In the genomic region with DNA sequence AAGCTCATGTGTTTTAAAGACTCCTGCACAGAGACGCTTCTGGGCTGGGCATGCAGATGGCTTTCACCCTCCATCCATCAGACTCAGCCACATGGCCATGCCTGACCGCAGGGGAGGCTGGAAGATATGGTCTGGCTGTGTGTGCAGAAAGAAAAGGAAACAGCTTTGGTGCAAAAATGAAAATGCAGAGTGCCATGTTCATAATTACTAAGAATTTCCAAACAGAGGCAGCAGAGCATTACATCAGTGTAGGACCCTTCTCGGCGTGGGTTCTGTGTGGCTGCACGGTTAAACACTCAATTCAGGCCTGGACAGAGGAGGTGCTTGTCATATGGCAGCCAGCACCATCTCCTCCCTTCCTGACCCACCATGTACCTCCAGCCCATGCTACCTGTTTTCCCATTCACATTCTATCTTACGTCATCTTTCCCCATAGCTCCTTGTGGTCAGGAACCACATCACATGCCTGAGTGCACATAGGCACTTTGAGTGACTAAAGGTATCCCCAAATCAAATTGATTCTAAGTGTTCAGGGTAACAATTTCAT, we compare ENCODE assay signal across 8 cellular contexts.
DNase-seq lines count a peak whose midpoint lies in the region; ATAC-seq and TF ChIP-seq lines count a peak whose summit lies in the region.

No MANE protein-coding gene starts in this region.

- peak in 2 of 7 experiments; percentile 10 to 19 for DNase-seq in CD8-positive, alpha-beta T cell
- peak; percentile 34 for DNase-seq in activated T-helper 1 cell treated with anti-CD3 and anti-CD28 coated beads, Interleukin-12 subunit alpha, Interleukin-12 subunit beta, Interleukin-2, Interleukin-4 antibody, amounts not matched to agents 30 ng/mL and 10 ng/mL and 1 ng/mL, durations not matched to agents 14 hours and 24 hours and 36 hours (ENCODE audit: low spot score)
- DNase-seq in substantia nigra (lab: John Stamatoyannopoulos, UW) (no peak), amniotic stem cell (lab: John Stamatoyannopoulos, UW) (no peak), BE2C (no peak)

- H3K4me1 ChIP-seq in CD8-positive, alpha-beta T cell (ENCODE audit: insufficient read depth, low read length) = peaks cover 36% of the 10 kb centered on the region
- H3K4me1 ChIP-seq in BE2C = peaks cover 13% of the 10 kb centered on the region

- intact Hi-C loops in CD8-positive, alpha-beta T cell (cut with DNase I, micrococcal nuclease) = no loop called here
- intact Hi-C loops in activated T-helper 1 cell treated with anti-CD3 and anti-CD28 coated beads, Interleukin-12 subunit alpha, Interleukin-12 subunit beta, Interleukin-2, Interleukin-4 antibody, amounts not matched to agents 30 ng/mL and 10 ng/mL and 1 ng/mL, durations not matched to agents 14 hours and 24 hours and 36 hours (cut with micrococcal nuclease) = loop anchor here (2.0 to 10.0 kb wide), 12 partner anchors 25 to 1044 kb away; a partner anchor contains a TSS

- POLR2A ChIA-PET in CD8-positive, alpha-beta T cell (lab: Charles Lee) = interaction anchor here (1.2 to 1.6 kb wide), 2 partner anchors 10 to 201 kb away, joined by 5 to 6 read pairs; a partner anchor contains a TSS

- peak; percentile 44 for ATAC-seq in CD8-positive, alpha-beta T cell
- ATAC-seq in GM19455 (IDR thresholded peaks at IDR 0.05; ENCODE audit: unreplicated experiment) (peak; percentile 51), HG03439 (IDR thresholded peaks at IDR 0.05; ENCODE audit: unreplicated experiment) (peak; percentile 41), GM18873 (IDR thresholded peaks at IDR 0.05; ENCODE audit: low FRiP score, unreplicated experiment) (no peak)

- H3K4me3 ChIP-seq in CD8-positive, alpha-beta T cell (ENCODE audit: low read depth, low read length) = no peak overlapping the region
- H3K4me3 ChIP-seq in BE2C (ENCODE audit: low read depth, low read length) = no peak overlapping the region

- H3K4me3 Mint-ChIP-seq in CD8-positive, alpha-beta T cell = no peak overlapping the region
- H3K4me3 Mint-ChIP-seq in activated T-helper 1 cell treated with anti-CD3 and anti-CD28 coated beads, Interleukin-12 subunit alpha, Interleukin-12 subunit beta, Interleukin-2, Interleukin-4 antibody, amounts not matched to agents 30 ng/mL and 10 ng/mL and 1 ng/mL, durations not matched to agents 14 hours and 24 hours and 36 hours = peak overlapping the region; percentile 53

- no peaks in the 10 kb centered on the region for H3K9me3 ChIP-seq in CD8-positive, alpha-beta T cell (ENCODE audit: low read length)
- H3K9me3 ChIP-seq in BE2C = no peaks in the 10 kb centered on the region

- CTCF ChIA-PET in CD8-positive, alpha-beta T cell (lab: Charles Lee) = no interaction called here

- H3K27ac ChIP-seq in CD8-positive, alpha-beta T cell (ENCODE audit: low read depth, low read length) = no peak overlapping the region
- no peak overlapping the region for H3K27ac ChIP-seq in substantia nigra (ENCODE audit: low read depth, low read length, poor library complexity, severe bottlenecking)

- no peaks in the 10 kb centered on the region for H3K36me3 ChIP-seq in CD8-positive, alpha-beta T cell (ENCODE audit: insufficient read depth, low read length)
- no peaks in the 10 kb centered on the region for H3K36me3 ChIP-seq in BE2C

- no peaks in the 10 kb centered on the region for H3K9me3 Mint-ChIP-seq in CD8-positive, alpha-beta T cell
- no peaks in the 10 kb centered on the region for H3K9me3 Mint-ChIP-seq in activated T-helper 1 cell treated with anti-CD3 and anti-CD28 coated beads, Interleukin-12 subunit alpha, Interleukin-12 subunit beta, Interleukin-2, Interleukin-4 antibody, amounts not matched to agents 30 ng/mL and 10 ng/mL and 1 ng/mL, durations not matched to agents 14 hours and 24 hours and 36 hours

- H3K27ac Mint-ChIP-seq in CD8-positive, alpha-beta T cell = peak overlapping the region; percentile 45
- H3K27ac Mint-ChIP-seq in activated T-helper 1 cell treated with anti-CD3 and anti-CD28 coated beads, Interleukin-12 subunit alpha, Interleukin-12 subunit beta, Interleukin-2, Interleukin-4 antibody, amounts not matched to agents 30 ng/mL and 10 ng/mL and 1 ng/mL, durations not matched to agents 14 hours and 24 hours and 36 hours = peak overlapping the region; percentile 87

- no peaks in the 10 kb centered on the region for H3K27me3 ChIP-seq in CD8-positive, alpha-beta T cell (ENCODE audit: insufficient read depth, low read length)
- H3K27me3 ChIP-seq in BE2C = no peaks in the 10 kb centered on the region

- H3K4me1 Mint-ChIP-seq in CD8-positive, alpha-beta T cell (ENCODE audit: low read depth) = peaks cover 64% of the 10 kb centered on the region
- H3K4me1 Mint-ChIP-seq in activated T-helper 1 cell treated with anti-CD3 and anti-CD28 coated beads, Interleukin-12 subunit alpha, Interleukin-12 subunit beta, Interleukin-2, Interleukin-4 antibody, amounts not matched to agents 30 ng/mL and 10 ng/mL and 1 ng/mL, durations not matched to agents 14 hours and 24 hours and 36 hours (ENCODE audit: low read depth) = peaks cover 86% of the 10 kb centered on the region

- no peak for TF ChIP-seq CTCF in CD8-positive, alpha-beta T cell (IDR thresholded peaks at IDR 0.05)
- no peak for TF ChIP-seq CTCF in BE2C (IDR thresholded peaks at IDR 0.05; ENCODE audit: low read depth, low read length)

- H3K36me3 Mint-ChIP-seq in CD8-positive, alpha-beta T cell = no peaks in the 10 kb centered on the region
- peaks cover 7% of the 10 kb centered on the region for H3K36me3 Mint-ChIP-seq in activated T-helper 1 cell treated with anti-CD3 and anti-CD28 coated beads, Interleukin-12 subunit alpha, Interleukin-12 subunit beta, Interleukin-2, Interleukin-4 antibody, amounts not matched to agents 30 ng/mL and 10 ng/mL and 1 ng/mL, durations not matched to agents 14 hours and 24 hours and 36 hours (ENCODE audit: low read depth)

- no peaks in the 10 kb centered on the region for H3K27me3 Mint-ChIP-seq in CD8-positive, alpha-beta T cell (ENCODE audit: low read depth)
- H3K27me3 Mint-ChIP-seq in activated T-helper 1 cell treated with anti-CD3 and anti-CD28 coated beads, Interleukin-12 subunit alpha, Interleukin-12 subunit beta, Interleukin-2, Interleukin-4 antibody, amounts not matched to agents 30 ng/mL and 10 ng/mL and 1 ng/mL, durations not matched to agents 14 hours and 24 hours and 36 hours (ENCODE audit: insufficient read depth) = no peaks in the 10 kb centered on the region
